Comparison of ENCODE assay signal across 21 cellular contexts in genomic region chr5:130964238-130965192, GRCh38.
A peak's percentile ranks its signal among the peaks of the same experiment; 100 is the strongest.
DNase-seq lines count a peak whose midpoint lies in the region; ATAC-seq, FAIRE-seq and TF ChIP-seq lines count a peak whose summit lies in the region.
"Had no signal": no experiment of that assay in that cellular context is flagged by ENCODE, and none has a peak within 500 bp of the region (broad histone marks: within the 10 kb centered on the region; RNA-seq: fewer than 3 reads in every experiment).

No MANE protein-coding gene starts in this region.

- no peaks in the 10 kb centered on the region for H3K23me2 ChIP-seq in H9 (ENCODE audit: insufficient read length, low read depth, low read length, poor library complexity, severe bottlenecking)

- no peak overlapping the region for H2BK20ac ChIP-seq in H9 (ENCODE audit: low read depth, low read length, poor library complexity, severe bottlenecking)

- H3K27me3 ChIP-seq in PC-3 (ENCODE audit: low read length) (no peaks in the 10 kb centered on the region), brain microvascular endothelial cell (replicated peaks) (no peaks in the 10 kb centered on the region), H9 (ENCODE audit: insufficient read depth, low read length) (no peaks in the 10 kb centered on the region)

- no peaks in the 10 kb centered on the region for H3F3A ChIP-seq in PC-3 (ENCODE audit: low read length, unreplicated experiment)

- no peak overlapping the region for H3K14ac ChIP-seq in H9 (ENCODE audit: insufficient read depth, low read length)

- TF ChIP-seq CTCF in PC-3 (conservative IDR thresholded peaks at IDR 0.05; ENCODE audit: low read depth, low read length) = no peak
- TF ChIP-seq CTCF in brain microvascular endothelial cell (IDR thresholded peaks at IDR 0.05; ENCODE audit: low read depth, low read length, missing control alignments) = no peak
- TF ChIP-seq CTCF in H9 (conservative IDR thresholded peaks at IDR 0.05) = no peak

- no peaks in the 10 kb centered on the region for H4K20me1 ChIP-seq in PC-3 (ENCODE audit: low read length)
- H4K20me1 ChIP-seq in H9 (ENCODE audit: control insufficient read depth, insufficient read depth, insufficient read length) = no peaks in the 10 kb centered on the region

- no peak overlapping the region for H4K8ac ChIP-seq in H9 (replicated peaks; ENCODE audit: insufficient read length, low read depth, low read length)

- H2AFZ ChIP-seq in PC-3 (ENCODE audit: low read length) = no peak overlapping the region
- no peak overlapping the region for H2AFZ ChIP-seq in H9 (ENCODE audit: low read length)

- H2AK5ac ChIP-seq in H9 (ENCODE audit: insufficient read length, low read length) = no peak overlapping the region

- H3K4me3 ChIP-seq in PC-3 (ENCODE audit: low read length) (no peak overlapping the region), brain microvascular endothelial cell (ENCODE audit: low read depth, low read length) (no peak overlapping the region)
- H3K4me3 ChIP-seq: K562 had no signal

- 0 out of 4 replicates have a peak, but pooled peaks cover 0 to 3% of the 10 kb centered on the region in 2 experiments for H3K4me1 Mint-ChIP-seq in H9
- H3K4me1 Mint-ChIP-seq: T-cell had no signal

- ATAC-seq in PC-3 = peak; percentile 87
- ATAC-seq: K562, T-cell had no signal

- H3K27ac ChIP-seq in PC-3 (ENCODE audit: low read length) = peak overlapping the region; percentile 47
- no peak overlapping the region for H3K27ac ChIP-seq in brain microvascular endothelial cell
- H3K27ac ChIP-seq in H9 (ENCODE audit: insufficient read length, low read depth, low read length) = no peak overlapping the region

- H3K36me3 ChIP-seq in PC-3 (ENCODE audit: low read depth, low read length) (no peaks in the 10 kb centered on the region), brain microvascular endothelial cell (replicated peaks) (no peaks in the 10 kb centered on the region)

- no peaks in the 10 kb centered on the region for H3K9me2 ChIP-seq in PC-3 (replicated peaks; ENCODE audit: low read length)

- H2BK5ac ChIP-seq in H9 (ENCODE audit: insufficient read length, low read length) = no peak overlapping the region

- H3K4me1 ChIP-seq in PC-3 (ENCODE audit: insufficient read depth, low read length) = peaks cover 21% of the 10 kb centered on the region
- H3K4me1 ChIP-seq in H9 (ENCODE audit: insufficient read depth, low read length) = no peaks in the 10 kb centered on the region

- H3K4me2 ChIP-seq in PC-3 (ENCODE audit: low read length) (peak overlapping the region; percentile 29; the same call in 1 of the 2 replicates), H9 (ENCODE audit: insufficient read depth, insufficient read length, low read length) (no peak overlapping the region)

- H3K9me3 ChIP-seq in PC-3 (ENCODE audit: low read length) = no peaks in the 10 kb centered on the region
- no peaks in the 10 kb centered on the region for H3K9me3 ChIP-seq in H9 (ENCODE audit: control insufficient read depth, low read depth, low read length)
- H3K9me3 ChIP-seq: Caco-2 had no signal

- no peak overlapping the region for H3K56ac ChIP-seq in H9 (ENCODE audit: insufficient read length, low read depth, low read length)

- WGBS in H9 (ENCODE audit: extremely low coverage, insufficient read length, low lambda C conversion rate) = no CpG with 5 or more reads among the region's 3 CpGs

- H3K79me1 ChIP-seq in H9 (ENCODE audit: insufficient read depth, low read depth, low read length, poor library complexity, severe bottlenecking) = no peaks in the 10 kb centered on the region

- intact Hi-C loops in PC-3 (cut with micrococcal nuclease) = no loop called here

- FAIRE-seq in endometrium (lab: Jason Lieb, UNC) = peak; percentile 68
- FAIRE-seq: GM12891, H1, K562, RCC 7860 had no signal

- H3K4me3 Mint-ChIP-seq in H9 = no peak overlapping the region
- H3K4me3 Mint-ChIP-seq: CD4-positive, alpha-beta T cell; T-cell had no signal

- no peaks in the 10 kb centered on the region for H3K27me3 Mint-ChIP-seq in H9 (ENCODE audit: low read depth)
- H3K27me3 Mint-ChIP-seq: CD4-positive, alpha-beta T cell; T-cell had no signal

- H2BK15ac ChIP-seq in H9 (ENCODE audit: low read depth, low read length) = no peak overlapping the region

- H4K91ac ChIP-seq in H9 (ENCODE audit: insufficient read length, low read depth, low read length) = no peak overlapping the region

- H4K5ac ChIP-seq in H9 (ENCODE audit: insufficient read length, low read depth, low read length) = no peak overlapping the region

- H3K9ac ChIP-seq in PC-3 (ENCODE audit: low read length) = no peak overlapping the region
- H3K9ac ChIP-seq in H9 (ENCODE audit: extremely low read depth, insufficient read length, low read length) = no peak overlapping the region

- POLR2A ChIA-PET in PC-3 (lab: Charles Lee; ENCODE audit: unreplicated experiment) = no interaction called here

- no peak overlapping the region for H2BK120ac ChIP-seq in H9 (ENCODE audit: low read depth, low read length, poor library complexity, severe bottlenecking)

- no peak overlapping the region for H3K23ac ChIP-seq in H9 (ENCODE audit: insufficient read length, low read depth, low read length)

- no peak overlapping the region for H3K27ac Mint-ChIP-seq in H9
- H3K27ac Mint-ChIP-seq: CD4-positive, alpha-beta T cell; T-cell had no signal

- peak; percentile 39 for DNase-seq in AG20443 (ENCODE audit: low spot score)
- DNase-seq in PC-3 = peak; percentile 59
- DNase-seq in kidney tubule cell (ENCODE audit: low spot score) = peak; percentile 6
- DNase-seq in brain microvascular endothelial cell = no peak
- no peak for DNase-seq in NCI-H524 treated with DMSO at 0.1 percent for 48 hours (lab: John Stamatoyannopoulos, UW)
- DNase-seq in NCI-H748 (lab: John Stamatoyannopoulos, UW; ENCODE audit: unreplicated experiment) = no peak
- no peak for DNase-seq in H9
- DNase-seq: Caco-2; CD4-positive, alpha-beta T cell; GF-D8; NCI-H1417; NCI-H187 treated with DMSO at 0.1 percent for 48 hours; NCI-H2227 treated with DMSO at 0.1 percent for 48 hours; NCI-H524; Right ventricle myocardium superior; T-cell had no signal

- CTCF ChIA-PET in PC-3 (lab: Charles Lee) = no interaction called here

- peaks cover 7 to 10% of the 10 kb centered on the region in 2 experiments; a peak in 4 of 5 replicates for H3K9me3 Mint-ChIP-seq in H9

- H3K18ac ChIP-seq in H9 (ENCODE audit: insufficient read length, low read depth, low read length) = no peak overlapping the region

- in situ Hi-C loops in brain microvascular endothelial cell (cut with HindIII; ENCODE audit: low pct_ligation_motif_present, low sequenced_read_pairs) = no loop called here

- H3K36me3 Mint-ChIP-seq in H9 (ENCODE audit: insufficient read depth in 1 of 3, low read depth in 3 of 3) = peaks cover 0 to 8% (median 3%) of the 10 kb centered on the region in 3 experiments; a peak in 5 of 7 replicates
- H3K36me3 Mint-ChIP-seq: T-cell had no signal

- H3K4ac ChIP-seq in H9 (ENCODE audit: low read depth, low read length) = no peak overlapping the region

- H3T11ph ChIP-seq in H9 (ENCODE audit: low read length) = no peak overlapping the region

- no peak overlapping the region for H2BK12ac ChIP-seq in H9 (ENCODE audit: insufficient read length, low read depth, low read length)

- BruUV-seq in PC-3 (replicated peaks; lab: Mats Ljungman, UMichigan) = no TSS peak

- H3K79me2 ChIP-seq in PC-3 (ENCODE audit: low read length) (no peaks in the 10 kb centered on the region), H9 (ENCODE audit: insufficient read depth, low read length) (no peaks in the 10 kb centered on the region)

Comparison
In these comparisons a context has a peak if more than half of its experiments do, and no peak if none do; other contexts are left out.
1. DNase-seq: peak in AG20443 (single experiment), PC-3 (single experiment) and kidney tubule cell (single experiment); none in brain microvascular endothelial cell (single experiment), NCI-H524 treated with DMSO at 0.1 percent for 48 hours (single experiment), NCI-H748 (single experiment) and H9 (single experiment).